In the genomic region with DNA sequence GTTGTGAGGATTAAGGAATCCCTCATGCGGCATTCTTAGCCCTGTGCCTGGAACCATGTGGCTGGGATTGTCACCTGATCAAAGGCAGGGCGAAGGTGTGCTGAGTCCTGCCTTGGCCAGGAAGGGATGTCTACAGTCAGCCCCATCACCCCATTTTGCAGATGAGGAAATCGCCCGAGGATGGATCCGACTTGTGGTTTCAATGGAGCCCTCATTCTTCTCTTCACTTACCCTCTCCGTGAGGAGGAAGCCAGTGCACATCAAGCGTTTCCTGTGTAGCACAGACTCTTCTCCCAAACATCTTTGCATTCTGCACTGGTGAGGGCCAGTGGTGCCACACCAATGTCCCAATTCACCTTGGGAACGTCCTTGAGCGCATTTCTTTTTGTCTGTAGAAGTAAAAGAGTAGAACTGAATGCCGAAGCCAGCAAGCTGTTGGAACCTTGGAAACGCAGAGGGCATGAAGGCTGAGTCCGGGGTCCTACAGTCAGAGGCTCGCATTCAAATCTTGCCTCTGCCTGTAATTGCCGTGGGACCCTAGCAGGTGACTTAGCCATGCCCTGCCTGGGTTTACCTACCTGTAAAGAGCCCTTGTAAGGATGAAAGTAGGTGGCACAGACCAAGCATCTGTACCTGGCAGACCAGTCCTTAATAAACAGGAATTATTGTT, we compare ENCODE assay signal across 1 cellular context.
TF ChIP-seq lines count a peak whose summit lies in the region.

No MANE protein-coding gene starts in this region.

TF ChIP-seq in GM12878, 131 proteins besides CTCF, POLR2A, EP300 and RAD21:
- TF ChIP-seq CHD2 (IDR thresholded peaks at IDR 0.05; ENCODE audit: borderline replicate concordance, low read depth, low read length) (no peak), IKZF1 (conservative IDR thresholded peaks at IDR 0.05) (no peak), ZNF592 (IDR thresholded peaks at IDR 0.05) (no peak), POLR2AphosphoS2 (IDR thresholded peaks at IDR 0.05; ENCODE audit: low read depth, low read length) (no peak), LARP7 (IDR thresholded peaks at IDR 0.05) (no peak), NKRF (conservative IDR thresholded peaks at IDR 0.05) (no peak), CUX1 (IDR thresholded peaks at IDR 0.05; ENCODE audit: insufficient replicate concordance, low read depth, low read length) (no peak), SUPT20H (IDR thresholded peaks at IDR 0.05; ENCODE audit: borderline replicate concordance, control insufficient read depth, low read depth, low read length) (no peak), USF1 (IDR thresholded peaks at IDR 0.05; ENCODE audit: borderline replicate concordance, extremely low read length, insufficient read depth, low read depth, low read length) (no peak), ZBED1 (IDR thresholded peaks at IDR 0.05; ENCODE audit: borderline replicate concordance) (no peak), YY1 (IDR thresholded peaks at IDR 0.05; ENCODE audit: low read depth, low read length) (no peak), JUND (IDR thresholded peaks at IDR 0.05; ENCODE audit: low read depth, low read length) (no peak), NFXL1 (IDR thresholded peaks at IDR 0.05; ENCODE audit: borderline replicate concordance) (no peak)
- TF ChIP-seq, protein P1, sequence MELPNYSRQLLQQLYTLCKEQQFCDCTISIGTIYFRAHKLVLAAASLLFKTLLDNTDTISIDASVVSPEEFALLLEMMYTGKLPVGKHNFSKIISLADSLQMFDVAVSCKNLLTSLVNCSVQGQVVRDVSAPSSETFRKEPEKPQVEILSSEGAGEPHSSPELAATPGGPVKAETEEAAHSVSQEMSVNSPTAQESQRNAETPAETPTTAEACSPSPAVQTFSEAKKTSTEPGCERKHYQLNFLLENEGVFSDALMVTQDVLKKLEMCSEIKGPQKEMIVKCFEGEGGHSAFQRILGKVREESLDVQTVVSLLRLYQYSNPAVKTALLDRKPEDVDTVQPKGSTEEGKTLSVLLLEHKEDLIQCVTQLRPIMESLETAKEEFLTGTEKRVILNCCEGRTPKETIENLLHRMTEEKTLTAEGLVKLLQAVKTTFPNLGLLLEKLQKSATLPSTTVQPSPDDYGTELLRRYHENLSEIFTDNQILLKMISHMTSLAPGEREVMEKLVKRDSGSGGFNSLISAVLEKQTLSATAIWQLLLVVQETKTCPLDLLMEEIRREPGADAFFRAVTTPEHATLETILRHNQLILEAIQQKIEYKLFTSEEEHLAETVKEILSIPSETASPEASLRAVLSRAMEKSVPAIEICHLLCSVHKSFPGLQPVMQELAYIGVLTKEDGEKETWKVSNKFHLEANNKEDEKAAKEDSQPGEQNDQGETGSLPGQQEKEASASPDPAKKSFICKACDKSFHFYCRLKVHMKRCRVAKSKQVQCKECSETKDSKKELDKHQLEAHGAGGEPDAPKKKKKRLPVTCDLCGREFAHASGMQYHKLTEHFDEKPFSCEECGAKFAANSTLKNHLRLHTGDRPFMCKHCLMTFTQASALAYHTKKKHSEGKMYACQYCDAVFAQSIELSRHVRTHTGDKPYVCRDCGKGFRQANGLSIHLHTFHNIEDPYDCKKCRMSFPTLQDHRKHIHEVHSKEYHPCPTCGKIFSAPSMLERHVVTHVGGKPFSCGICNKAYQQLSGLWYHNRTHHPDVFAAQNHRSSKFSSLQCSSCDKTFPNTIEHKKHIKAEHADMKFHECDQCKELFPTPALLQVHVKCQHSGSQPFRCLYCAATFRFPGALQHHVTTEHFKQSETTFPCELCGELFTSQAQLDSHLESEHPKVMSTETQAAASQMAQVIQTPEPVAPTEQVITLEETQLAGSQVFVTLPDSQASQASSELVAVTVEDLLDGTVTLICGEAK (IDR thresholded peaks at IDR 0.05; ENCODE audit: borderline replicate concordance) = no peak
